In the genomic region with DNA sequence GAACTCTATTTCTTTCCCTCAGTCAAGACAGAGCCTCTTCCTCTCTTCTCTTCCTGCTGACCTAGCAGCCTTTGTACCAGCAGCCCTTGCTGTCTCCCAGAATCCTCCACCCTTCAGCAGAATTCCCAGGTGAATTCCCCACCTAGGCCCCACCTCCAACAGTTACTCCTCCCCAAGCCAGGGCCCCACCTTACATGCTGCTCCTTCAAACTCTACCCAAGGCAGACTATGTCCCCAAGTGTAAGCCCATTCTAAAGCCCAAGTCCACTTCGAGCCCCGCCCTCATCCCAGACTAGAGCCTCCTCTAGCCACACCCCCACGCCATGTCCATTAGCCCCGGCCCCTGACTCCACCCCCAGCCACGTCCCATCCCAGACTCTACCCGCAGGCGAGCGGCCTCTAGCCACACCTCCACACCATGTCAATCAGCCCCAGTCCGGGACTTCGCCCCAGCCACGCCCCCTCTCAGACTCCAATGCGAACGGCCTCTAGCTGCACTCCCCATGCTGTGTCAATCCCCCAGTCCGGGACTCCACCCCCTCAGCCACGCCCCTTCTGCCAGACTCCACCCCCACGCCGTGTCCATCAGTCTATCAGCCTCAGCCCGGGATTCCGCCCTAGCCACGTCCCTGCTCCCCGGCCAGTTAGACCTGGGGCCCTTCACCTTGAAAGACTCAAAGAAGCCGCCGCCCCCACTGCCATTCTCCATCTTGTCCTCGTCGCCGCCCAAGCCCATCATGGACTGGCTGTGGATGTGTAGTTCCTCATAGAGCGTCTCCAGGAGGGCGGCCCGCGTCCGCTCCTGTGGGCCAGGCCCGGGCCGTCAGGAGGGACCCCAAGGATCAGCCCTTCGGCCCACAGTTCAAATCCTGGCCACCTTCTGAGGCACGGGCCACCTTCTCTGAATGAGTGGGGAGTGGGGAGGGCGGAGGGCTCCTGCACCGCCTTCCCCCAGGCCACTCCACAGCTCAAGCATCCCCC, we compare ENCODE assay signal across 8 cellular contexts.
DNase-seq lines count a peak whose midpoint lies in the region; ATAC-seq and TF ChIP-seq lines count a peak whose summit lies in the region.

No MANE protein-coding gene starts in this region.

- H4K91ac ChIP-seq in IMR-90 (ENCODE audit: insufficient read depth, low read depth, low read length) (no peak overlapping the region), neuronal stem cell (ENCODE audit: low read depth, low read length, poor library complexity) (no peak overlapping the region)

- H3K4me1 ChIP-seq in IMR-90 (ENCODE audit: control insufficient read depth, insufficient read depth, low read length) (peaks cover 3% of the 10 kb centered on the region; the same call in 1 of the 2 replicates), neuronal stem cell (ENCODE audit: control insufficient read depth in 2 of 2, insufficient read depth in 1 of 2, low read depth in 1 of 2, low read length in 2 of 2) (peaks cover 3 to 12% of the 10 kb centered on the region in 2 donors), uterus (no peaks in the 10 kb centered on the region)

- TF ChIP-seq RAD21 in IMR-90 (IDR thresholded peaks at IDR 0.05; ENCODE audit: low read length): no peak

- no peak overlapping the region for H3K4me2 ChIP-seq in IMR-90 (ENCODE audit: low read depth, low read length)
- H3K4me2 ChIP-seq in neuronal stem cell (ENCODE audit: insufficient read depth, low read length, poor library complexity, severe bottlenecking): peak overlapping the region; percentile 33

- H3K9me3 ChIP-seq in IMR-90 (ENCODE audit: control insufficient read depth, insufficient read depth, low read length) (no peaks in the 10 kb centered on the region), neuronal stem cell (replicated peaks in 1 of 2; ENCODE audit: control insufficient read depth in 2 of 2, insufficient read depth in 1 of 2, low read depth in 1 of 2, low read length in 2 of 2) (no peaks in the 10 kb centered on the region), uterus (no peaks in the 10 kb centered on the region)

- no peaks in the 10 kb centered on the region for H4K20me1 ChIP-seq in IMR-90 (ENCODE audit: insufficient read depth, low read length)

- no peak overlapping the region for H3K4me3 ChIP-seq in IMR-90 (ENCODE audit: insufficient read depth, low read depth, low read length)
- no peak overlapping the region for H3K4me3 ChIP-seq in fibroblast of pulmonary artery (replicated peaks; ENCODE audit: low read depth, low read length)
- H3K4me3 ChIP-seq in neuronal stem cell (ENCODE audit: low read length in 2 of 2): no peak overlapping the region
- H3K4me3 ChIP-seq in uterus: no peak overlapping the region

- no peak overlapping the region for H2BK20ac ChIP-seq in IMR-90 (ENCODE audit: low read depth, low read length)

- H3K9me1 ChIP-seq in IMR-90 (ENCODE audit: insufficient read depth, low read length): peaks cover 3% of the 10 kb centered on the region; the same call in 1 of the 2 replicates

- no peaks in the 10 kb centered on the region for H3K79me1 ChIP-seq in IMR-90 (ENCODE audit: low read depth in 1 of 2, low read length in 2 of 2)
- peaks cover 2% of the 10 kb centered on the region for H3K79me1 ChIP-seq in neuronal stem cell (ENCODE audit: low read depth, low read length)

- H3K23ac ChIP-seq in IMR-90 (ENCODE audit: low read depth, low read length) (no peak overlapping the region), neuronal stem cell (ENCODE audit: low read depth, low read length, poor library complexity) (peak overlapping the region; percentile 77)

- WGBS in IMR-90 (ENCODE audit: extremely low coverage in 2 of 2, insufficient read length in 1 of 2), 2 experiments: 15% methylated on average over 9 of the region's 37 CpGs; no CpG with 5 or more reads in 1 of the 2 experiments
- WGBS in neuronal stem cell (ENCODE audit: extremely low coverage in 2 of 2, insufficient read length in 2 of 2, insufficient replicate concordance in 1 of 2), 2 donors: no CpG with 5 or more reads among the region's 37 CpGs

- no peak overlapping the region for H2BK5ac ChIP-seq in IMR-90 (ENCODE audit: low read depth, low read length, poor library complexity, severe bottlenecking)
- peak overlapping the region; percentile 62 for H2BK5ac ChIP-seq in neuronal stem cell (ENCODE audit: low read length)

- H3K9ac ChIP-seq in IMR-90 (ENCODE audit: low read depth, low read length): no peak overlapping the region
- H3K9ac ChIP-seq in neuronal stem cell (ENCODE audit: low read depth, low read length, poor library complexity): peak overlapping the region; percentile 18

- intact Hi-C loops in IMR-90 (cut with micrococcal nuclease): no loop called here
- intact Hi-C loops in uterus (cut with DNase I; ENCODE audit: low total_unique reads): no loop called here

- H2AFZ ChIP-seq in IMR-90 (replicated peaks; ENCODE audit: low read length, poor library complexity): peak overlapping the region; percentile 40
- H2AFZ ChIP-seq in neuronal stem cell (ENCODE audit: low read length): peak overlapping the region; percentile 72

- TF ChIP-seq POLR2A in IMR-90 (IDR thresholded peaks at IDR 0.05; ENCODE audit: low read depth, low read length) (no peak), uterus (IDR thresholded peaks at IDR 0.05) (no peak)

- in situ Hi-C loops in IMR-90 (cut with MboI; ENCODE audit: low sequenced_read_pairs): no loop called here

- H2BK15ac ChIP-seq in IMR-90 (ENCODE audit: low read depth, low read length): no peak overlapping the region
- peak overlapping the region; percentile 71 for H2BK15ac ChIP-seq in neuronal stem cell (ENCODE audit: low read length)

- H3K27ac ChIP-seq in IMR-90 (ENCODE audit: insufficient read depth, low read length) (no peak overlapping the region), neuronal stem cell (replicated peaks; ENCODE audit: low read length) (no peak overlapping the region), uterus (no peak overlapping the region)

- POLR2A ChIA-PET in IMR-90 (lab: Charles Lee; ENCODE audit: unreplicated experiment): no interaction called here

- BruUV-seq in IMR-90 (replicated peaks; lab: Mats Ljungman, UMichigan): no TSS peak

- H3K56ac ChIP-seq in IMR-90 (ENCODE audit: extremely low read depth, insufficient read depth, low read length): no peak overlapping the region

- no peak for TF ChIP-seq CTCF in IMR-90 (conservative IDR thresholded peaks at IDR 0.05; ENCODE audit: low read depth, low read length)
- TF ChIP-seq CTCF in fibroblast of pulmonary artery (IDR thresholded peaks at IDR 0.05; ENCODE audit: low read length, missing control alignments): no peak
- no peak for TF ChIP-seq CTCF in uterus (IDR thresholded peaks at IDR 0.05)

- H3K36me3 ChIP-seq in IMR-90 (ENCODE audit: control insufficient read depth, insufficient read depth, low read length) (no peaks in the 10 kb centered on the region), neuronal stem cell (replicated peaks in 1 of 2; ENCODE audit: control insufficient read depth in 2 of 2, insufficient read depth in 2 of 2, low read length in 2 of 2) (no peaks in the 10 kb centered on the region), uterus (no peaks in the 10 kb centered on the region)

- no peak overlapping the region for H4K8ac ChIP-seq in IMR-90 (ENCODE audit: low read depth in 2 of 2, low read length in 2 of 2)
- H4K8ac ChIP-seq in neuronal stem cell (ENCODE audit: low read depth, low read length): peak overlapping the region; percentile 2

- ATAC-seq in IMR-90 (ENCODE audit: low read depth): peak; percentile 94

- H2AK5ac ChIP-seq in IMR-90 (ENCODE audit: low read depth, low read length) (no peak overlapping the region), neuronal stem cell (ENCODE audit: low read depth, low read length) (peak overlapping the region; percentile 98)

- CTCF ChIA-PET in IMR-90 (lab: Yijun Ruan, JAX): no interaction called here

- no peak overlapping the region for H2BK12ac ChIP-seq in neuronal stem cell (ENCODE audit: low read length)

- peak overlapping the region; percentile 28 for H2AK9ac ChIP-seq in IMR-90 (replicated peaks; ENCODE audit: low read depth, low read length, poor library complexity)

- peaks cover 47% of the 10 kb centered on the region for H3K27me3 ChIP-seq in IMR-90 (ENCODE audit: control insufficient read depth, insufficient read depth, low read length)
- H3K27me3 ChIP-seq in neuronal stem cell (ENCODE audit: control insufficient read depth in 3 of 3, insufficient read depth in 3 of 3, low read depth in 1 of 3, low read length in 3 of 3): peaks cover 0 to 4% (median 2%) of the 10 kb centered on the region in 3 experiments
- no peaks in the 10 kb centered on the region for H3K27me3 ChIP-seq in uterus

- no peak overlapping the region for H3K14ac ChIP-seq in IMR-90 (replicated peaks; ENCODE audit: low read depth, low read length)
- H3K14ac ChIP-seq in neuronal stem cell (ENCODE audit: low read length): no peak overlapping the region

- H2BK120ac ChIP-seq in IMR-90 (ENCODE audit: low read depth, low read length) (no peak overlapping the region), neuronal stem cell (ENCODE audit: low read depth, low read length) (no peak overlapping the region)

- no peak overlapping the region for H4K5ac ChIP-seq in IMR-90 (ENCODE audit: low read depth, low read length)

- dilution Hi-C loops in IMR-90 (cut with HindIII; ENCODE audit: low sequenced_read_pairs, unreplicated experiment): no loop called here

- H3K18ac ChIP-seq in IMR-90 (ENCODE audit: low read depth, low read length) (no peak overlapping the region), neuronal stem cell (ENCODE audit: low read length) (peak overlapping the region; percentile 89)

- DNase-seq in activated effector memory CD4-positive, alpha-beta T cell treated with anti-CD3 and anti-CD28 coated beads, Interleukin-2, amount 50 U/mL, for 16 hours: peak; percentile 74
- DNase-seq in activated effector memory CD4-positive, alpha-beta T cell treated with Interleukin-2 at 50 U/mL for 16 hours: no peak
- DNase-seq in IMR-90 (peak; percentile 58), fibroblast of pulmonary artery (ENCODE audit: low read depth) (peak; percentile 71), neuronal stem cell (ENCODE audit: low spot score) (peak; percentile 95), uterus (peak; percentile 55 to 57), DMS153 (lab: John Stamatoyannopoulos, UW) (no peak)
- peak; percentile 3 for DNase-seq in activated CD4-positive, alpha-beta T cell treated with anti-CD3 and anti-CD28 coated beads, Interleukin-2, amount 50 U/mL, for 1 hour

- no peak overlapping the region for H3K4ac ChIP-seq in IMR-90 (ENCODE audit: low read depth, low read length)
- peak overlapping the region; percentile 71 for H3K4ac ChIP-seq in neuronal stem cell (ENCODE audit: low read length)

TF ChIP-seq in IMR-90, 13 proteins besides CTCF, POLR2A, EP300 and RAD21 (continues in another document):
- no peak for TF ChIP-seq CHD1 (IDR thresholded peaks at IDR 0.05; ENCODE audit: low read depth, low read length)
- TF ChIP-seq MXI1 (IDR thresholded peaks at IDR 0.05; ENCODE audit: borderline replicate concordance, low read depth, low read length): no peak
- TF ChIP-seq RCOR1 (IDR thresholded peaks at IDR 0.05; ENCODE audit: insufficient replicate concordance, low read length): no peak

Comparison
In these comparisons a context has a peak if more than half of its experiments do, and no peak if none do; other contexts are left out.
1. DNase-seq: peak in activated effector memory CD4-positive, alpha-beta T cell treated with anti-CD3 and anti-CD28 coated beads, Interleukin-2, amount 50 U/mL, for 16 hours (single experiment), IMR-90 (single experiment), activated CD4-positive, alpha-beta T cell treated with anti-CD3 and anti-CD28 coated beads, Interleukin-2, amount 50 U/mL, for 1 hour (single experiment), fibroblast of pulmonary artery (single experiment), neuronal stem cell (single experiment) and uterus (2 of 2); none in activated effector memory CD4-positive, alpha-beta T cell treated with Interleukin-2 at 50 U/mL for 16 hours (single experiment) and DMS153 (single experiment).